Comparison of ENCODE assay signal across 8 cellular contexts in genomic region chr9:37486616-37487544, GRCh38. TPM values are rescaled to one million over a fixed set of nuclear protein-coding genes. Genes with fewer than 3 reads are reported as not detected.
DNase-seq lines count a peak whose midpoint lies in the region; TF ChIP-seq lines count a peak whose summit lies in the region.

No MANE protein-coding gene starts in this region.

- CTCF ChIA-PET in mammary epithelial cell (lab: Charles Lee; ENCODE audit: low non-redundant PET): interaction anchor here (0.6 kb wide), 2 partner anchors 58 to 108 kb away, joined by 4 to 5 read pairs; no protein-coding TSS in a partner anchor

- H3K9me3 ChIP-seq in mammary epithelial cell (replicated peaks; ENCODE audit: insufficient read depth, low read length): no peaks in the 10 kb centered on the region
- H3K9me3 ChIP-seq in stomach smooth muscle (ENCODE audit: control insufficient read depth in 2 of 2, low read length in 2 of 2): no peaks in the 10 kb centered on the region

- peak overlapping the region; percentile 87 for H3K4me3 ChIP-seq in NB4 (ENCODE audit: low read depth, low read length)
- peak overlapping the region; percentile 89 to 90 (median 89) for H3K4me3 ChIP-seq in mammary epithelial cell (replicated peaks in 1 of 3; ENCODE audit: insufficient read depth in 1 of 3, low read depth in 2 of 3, low read length in 3 of 3)
- H3K4me3 ChIP-seq in stomach smooth muscle (ENCODE audit: low read length in 2 of 2): peak overlapping the region; percentile 84 to 94

- peaks cover 14% of the 10 kb centered on the region for H3K36me3 ChIP-seq in mammary epithelial cell (ENCODE audit: insufficient read depth, low read length)
- peaks cover 7 to 14% of the 10 kb centered on the region in 2 donors for H3K36me3 ChIP-seq in stomach smooth muscle (ENCODE audit: control insufficient read depth in 2 of 2, insufficient read depth in 2 of 2, low read length in 2 of 2)

- WGBS in mammary epithelial cell (ENCODE audit: low coverage, missing lambda C conversion rate): 10% methylated on average over 6 of the region's 7 CpGs

- peak overlapping the region; percentile 55 for H3K27ac ChIP-seq in mammary epithelial cell (ENCODE audit: insufficient read depth, low read depth, low read length)
- H3K27ac ChIP-seq in stomach smooth muscle (ENCODE audit: low read length): peak overlapping the region; percentile 90

- TF ChIP-seq CTCF in NB4 (IDR thresholded peaks at IDR 0.05; ENCODE audit: low read depth, low read length) (no peak), mammary epithelial cell (conservative IDR thresholded peaks at IDR 0.05 in 1 of 2, IDR thresholded peaks at IDR 0.05 in 1 of 2; ENCODE audit: extremely low read depth in 1 of 2, insufficient read depth in 1 of 2, low read depth in 1 of 2, low read length in 2 of 2) (no peak)

- no peak for TF ChIP-seq POLR2A in NB4 (IDR thresholded peaks at IDR 0.05; ENCODE audit: extremely low read depth, insufficient read length)

- dilution Hi-C loops in mammary epithelial cell (cut with HindIII; ENCODE audit: low sequenced_read_pairs): loop anchor here (5.0 to 25.0 kb wide), 2 partner anchors 90 to 250 kb away; partner anchors contain the start of gene FBXO10

- peak overlapping the region; percentile 78 for H3K4me2 ChIP-seq in mammary epithelial cell (ENCODE audit: insufficient read depth, low read depth, low read length)

- H3K4me1 ChIP-seq in mammary epithelial cell (ENCODE audit: insufficient read depth, low read length) (peaks cover 17% of the 10 kb centered on the region), stomach smooth muscle (ENCODE audit: control insufficient read depth, insufficient read depth, low read length) (peaks cover 34% of the 10 kb centered on the region)

- BruUV-seq in mammary epithelial cell (replicated peaks; lab: Mats Ljungman, UMichigan): no TSS peak

- DNase-seq in ELF-1 (ENCODE audit: low read depth, low spot score): peak; percentile 27
- DNase-seq in NB4 (ENCODE audit: low read depth): peak; percentile 26
- DNase-seq in mammary epithelial cell: peak; percentile 70
- DNase-seq in kidney tubule cell (ENCODE audit: low spot score): peak; percentile 67
- DNase-seq in HuH-7 (ENCODE audit: low spot score): no peak
- DNase-seq in T-helper 9 cell: no peak
- no peak for DNase-seq in NCI-H187 treated with DMSO at 0.1 percent for 48 hours (lab: John Stamatoyannopoulos, UW)

- H4K20me1 ChIP-seq in mammary epithelial cell (ENCODE audit: insufficient read depth, low read length): no peaks in the 10 kb centered on the region

- in situ Hi-C loops in mammary epithelial cell (cut with MboI; ENCODE audit: low sequenced_read_pairs in 2 of 2): loop anchor here (25.0 kb wide), 2 partner anchors 275 to 300 kb away; partner anchors contain the start of genes EXOSC3 (in 1 of the 2) and TRMT10B (in 1 of the 2)

- H3K79me2 ChIP-seq in mammary epithelial cell (ENCODE audit: insufficient read depth, low read length): peaks cover 34% of the 10 kb centered on the region

- H3K9ac ChIP-seq in mammary epithelial cell (ENCODE audit: insufficient read depth, low read length) (peak overlapping the region; percentile 80), stomach smooth muscle (ENCODE audit: low read length in 2 of 2) (peak overlapping the region; percentile 88 to 90)

- H2AFZ ChIP-seq in mammary epithelial cell (ENCODE audit: low read depth, low read length): peak overlapping the region; percentile 91

- H3K27me3 ChIP-seq in mammary epithelial cell (ENCODE audit: insufficient read depth, low read length) (no peaks in the 10 kb centered on the region), stomach smooth muscle (ENCODE audit: control insufficient read depth in 1 of 2, insufficient read depth in 2 of 2, low read length in 2 of 2) (no peaks in the 10 kb centered on the region)

- intact Hi-C loops in mammary epithelial cell (cut with micrococcal nuclease): loop anchor here (10.0 kb wide), 4 partner anchors 168 to 908 kb away; partner anchors contain the start of genes ALDH1B1, FRMPD1 and SHB

RNA-seq across cellular contexts. Expression of gene POLR1E, which starts 1.1 kb away (rescaled TPM):
- 10 to 100 TPM; 33.8 to 34.5 TPM for total RNA-seq in mammary epithelial cell
- polyA plus RNA-seq in mammary epithelial cell: 31.6 TPM
- 46.3 TPM for polyA minus RNA-seq in mammary epithelial cell

RNA-seq across cellular contexts. Expression of gene ZBTB5, which starts 21.6 kb away (rescaled TPM):
- 10 to 100 TPM in 1 of 2 donors, 1 to 10 TPM in 1; 7.6 to 20.5 TPM for total RNA-seq in mammary epithelial cell
- polyA plus RNA-seq in mammary epithelial cell: 8.2 TPM
- 5.8 TPM for polyA minus RNA-seq in mammary epithelial cell

Comparison
In these comparisons a context has a peak if more than half of its experiments do, and no peak if none do; other contexts are left out.
1. DNase-seq: peak in ELF-1 (single experiment), NB4 (single experiment), mammary epithelial cell (single experiment) and kidney tubule cell (single experiment); none in HuH-7 (single experiment), T-helper 9 cell (single experiment) and NCI-H187 treated with DMSO at 0.1 percent for 48 hours (single experiment).
2. Peak in every context shown above with its lines, with median percentiles within 50 percentile points of each other: H3K4me3 ChIP-seq.